In the genomic region with DNA sequence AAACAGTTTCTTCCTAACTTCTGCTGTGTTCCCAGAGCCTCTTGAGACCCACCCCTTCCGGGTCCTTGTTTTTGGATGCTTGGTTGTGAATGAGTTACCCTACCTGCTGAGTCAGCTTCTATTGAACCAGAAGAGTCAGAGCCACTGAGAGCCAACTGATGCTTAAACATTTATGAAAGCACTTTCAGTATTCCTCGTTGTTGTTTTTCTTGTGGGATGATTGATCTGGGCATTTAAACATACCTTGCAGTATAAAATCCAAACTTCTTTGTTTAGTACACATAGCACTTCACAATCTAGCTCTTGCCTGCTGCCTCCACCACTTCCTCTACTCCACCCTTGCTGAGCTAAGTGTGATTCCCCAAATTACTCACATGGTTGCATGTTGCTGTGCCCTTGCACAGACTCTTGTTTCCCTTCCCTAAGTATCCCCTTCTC, we compare ENCODE assay signal across 8 cellular contexts. TPM values are rescaled to one million over a fixed set of nuclear protein-coding genes. Genes with fewer than 3 reads are reported as not detected.
DNase-seq lines count a peak whose midpoint lies in the region; ATAC-seq and TF ChIP-seq lines count a peak whose summit lies in the region.

No MANE protein-coding gene starts in this region.

- no peaks in the 10 kb centered on the region for H3K4me1 ChIP-seq in Peyer's patch
- H3K4me1 ChIP-seq in spleen: peaks cover 0 to 48% (median 3%) of the 10 kb centered on the region in 6 donors

- DNase-seq in ELR (ENCODE audit: low read depth): peak; percentile 45
- peak; percentile 66 for DNase-seq in M059J (ENCODE audit: low read depth)
- DNase-seq in glomerular visceral epithelial cell (ENCODE audit: extremely low spot score): peak; percentile 34
- no peak for DNase-seq in Peyer's patch
- DNase-seq in NCI-H187 (lab: John Stamatoyannopoulos, UW): no peak
- no peak for DNase-seq in spleen
- no peak for DNase-seq in islet precursor cell

- 26 to 65% (median 34%) methylated on average over 2 of the region's 2 CpGs for WGBS in spleen, 5 donors

- H3K9me3 ChIP-seq in Peyer's patch (no peaks in the 10 kb centered on the region), spleen (no peaks in the 10 kb centered on the region)

- H3K27me3 ChIP-seq in Peyer's patch (no peaks in the 10 kb centered on the region), spleen (replicated peaks in 1 of 7) (peaks cover 0 to 21% (median 5%) of the 10 kb centered on the region in 7 donors)

- H3K27ac ChIP-seq in Peyer's patch (no peak overlapping the region), spleen (peak overlapping the region in 4 of 8 donors; percentile 10 to 61 (median 50))

- TF ChIP-seq CTCF in Peyer's patch (IDR thresholded peaks at IDR 0.05): no peak
- no peak for TF ChIP-seq CTCF in spleen (IDR thresholded peaks at IDR 0.05 in 8 of 11, conservative IDR thresholded peaks at IDR 0.05 in 3 of 11)

- peak; percentile 80 for ATAC-seq in GM21515 (IDR thresholded peaks at IDR 0.05; ENCODE audit: unreplicated experiment)

- intact Hi-C loops in spleen (cut with DNase I; ENCODE audit: low total_unique reads): no loop called here

- H3K36me3 ChIP-seq in Peyer's patch (no peaks in the 10 kb centered on the region), spleen (no peaks in the 10 kb centered on the region)

- no peak overlapping the region for H3K4me3 ChIP-seq in Peyer's patch
- H3K4me3 ChIP-seq in spleen: no peak overlapping the region

- TF ChIP-seq POLR2A in Peyer's patch (IDR thresholded peaks at IDR 0.05) (no peak), spleen (IDR thresholded peaks at IDR 0.05) (no peak)

RNA-seq across cellular contexts. Expression of a gene that starts 5.5 kb away (rescaled TPM):
- total RNA-seq in M059J (2014; rRNA removed; shearing (Covaris generic)): 474 and 507 TPM in 2 replicates
- total RNA-seq in Peyer's patch: 10 to 100 TPM in 1 of 4 donors, 1 to 10 TPM in 3; 4.6 to 12.0 (median 8.5) TPM
- 10 to 100 TPM in 6 of 7 donors, 1 to 10 TPM in 1; 9.6 to 28.0 (median 16.1) TPM for total RNA-seq in spleen
- polyA plus RNA-seq in spleen: 1 to 10 TPM; 1.5 to 4.8 (median 3.9) TPM

Comparison
In these comparisons a context has a peak if more than half of its experiments do, and no peak if none do; other contexts are left out.
1. DNase-seq: peak in ELR (single experiment), M059J (single experiment) and glomerular visceral epithelial cell (single experiment); none in Peyer's patch (0 of 3), NCI-H187 (0 of 2), spleen (single experiment) and islet precursor cell (single experiment).
2. RNA of a gene that starts 5.5 kb away (total RNA-seq): 474 to 507 TPM in M059J; 9.6 to 28.0 TPM in spleen and 4.6 to 12.0 TPM in Peyer's patch; every median in the first group is over 10 times any median in the second.